Comparison of ENCODE assay signal across 1 cellular context in the genomic region with DNA sequence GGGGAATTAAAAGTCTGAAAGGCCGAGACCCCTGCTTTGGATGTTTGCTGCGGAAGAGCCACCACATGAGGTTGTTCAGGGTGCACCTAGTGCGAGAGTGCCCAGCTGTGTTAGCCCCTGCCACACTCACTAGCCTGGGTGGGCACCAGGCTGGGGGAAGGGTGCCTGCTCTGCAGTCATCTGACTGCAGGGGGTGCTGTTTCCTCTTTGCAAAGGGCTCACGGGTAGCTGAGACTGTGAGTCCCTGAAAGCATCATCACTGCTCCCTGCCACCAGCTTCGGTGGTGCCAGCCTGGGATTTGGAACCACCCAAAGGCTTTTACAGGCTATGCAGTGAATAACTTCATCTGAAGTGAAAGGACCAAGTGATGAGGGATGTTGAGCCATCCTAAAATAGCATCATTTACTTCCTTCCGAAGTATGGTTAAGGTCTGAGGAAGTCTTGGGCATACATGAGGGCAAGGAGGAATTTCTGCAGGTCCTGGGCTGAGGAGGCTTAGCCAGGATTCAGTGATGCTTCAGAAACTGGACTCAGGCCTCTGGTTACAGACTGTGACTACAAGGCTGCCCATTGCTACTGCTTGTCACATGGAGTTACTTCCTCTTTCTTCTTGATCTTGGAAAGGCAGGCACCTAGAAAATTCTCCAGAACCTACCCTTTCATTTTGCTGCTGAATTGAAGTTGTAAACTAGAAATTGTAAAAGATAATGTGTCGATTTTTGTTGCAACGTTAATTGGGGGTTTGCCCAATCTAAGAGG.
TF ChIP-seq lines count a peak whose summit lies in the region.

No MANE protein-coding gene starts in this region.

TF ChIP-seq in HEK293, 187 proteins besides CTCF, POLR2A, EP300 and RAD21 (continued from another document):
- TF ChIP-seq ZNF26 (tag by site-specific recombination; IDR thresholded peaks at IDR 0.05): no peak
- TF ChIP-seq ZNF701 (tag by site-specific recombination; IDR thresholded peaks at IDR 0.05): no peak
- no peak for TF ChIP-seq KLF9 (tag by site-specific recombination; IDR thresholded peaks at IDR 0.05; ENCODE audit: low read depth)
- no peak for TF ChIP-seq ZNF791 (tag by site-specific recombination; IDR thresholded peaks at IDR 0.05)
- TF ChIP-seq ZNF76 (tag by site-specific recombination; IDR thresholded peaks at IDR 0.05; ENCODE audit: borderline replicate concordance, low read depth): no peak
- TF ChIP-seq ZNF155 (tag by site-specific recombination; IDR thresholded peaks at IDR 0.05): no peak
- TF ChIP-seq ZNF626 (tag by site-specific recombination; IDR thresholded peaks at IDR 0.05): no peak
- no peak for TF ChIP-seq ZNF777 (tag by site-specific recombination; IDR thresholded peaks at IDR 0.05; ENCODE audit: borderline replicate concordance)
TF ChIP-seq in HEK293: peak in this region for 0.
